ENCODE assay signal across 25 cellular contexts in genomic region chr21:35070436-35070835, GRCh38.
"Had no signal": no experiment of that assay in that cellular context is flagged by ENCODE, and none has a peak within 500 bp of the region (broad histone marks: within the 10 kb centered on the region; RNA-seq: fewer than 3 reads in every experiment).

No MANE protein-coding gene starts in this region.

- DNase-seq: activated CD4-positive, alpha-beta memory T cell treated with anti-CD3 and anti-CD28 coated beads for 36 hours; activated CD4-positive, alpha-beta T cell treated with anti-CD3 and anti-CD28 coated beads for 4 hours; activated CD8-positive, alpha-beta memory T cell treated with anti-CD3 and anti-CD28 coated beads, Interleukin-2, amount 50 U/mL, for 4 hours; activated effector memory CD4-positive, alpha-beta T cell treated with anti-CD3 and anti-CD28 coated beads, Interleukin-2, amount 50 U/mL, for 16 hours; activated naive CD4-positive, alpha-beta T cell treated with anti-CD3 and anti-CD28 coated beads, Interleukin-2, amount 10 ng/mL, durations not matched to agents 7 days and 5 days; activated T-cell treated with anti-CD3 and anti-CD28 coated beads, Interleukin-2, amount 50 U/mL, for 1 hour; amniotic stem cell; brain microvascular endothelial cell; dorsolateral prefrontal cortex; effector memory CD4-positive, alpha-beta T cell; gastrocnemius medialis; glutamatergic neuron; left ventricle myocardium inferior; mesendoderm; posterior cingulate gyrus; right cardiac atrium; stimulated activated CD4-positive, alpha-beta T cell treated with anti-CD3 and anti-CD28 coated beads, Interleukin-2, amount 100 ng/mL, for 48 hours; stimulated activated naive CD8-positive, alpha-beta T cell treated with anti-CD3 and anti-CD28 coated beads, Interleukin-15, Interleukin-2, amounts not matched to agents 100 U/mL and 50 U/mL, for 24 hours; testis; transverse colon had no signal

- H3K4me3 Mint-ChIP-seq: activated CD4-positive, alpha-beta memory T cell treated with anti-CD3 and anti-CD28 coated beads for 36 hours; activated naive CD4-positive, alpha-beta T cell treated with anti-CD3 and anti-CD28 coated beads, Interleukin-2, amount 10 ng/mL, durations not matched to agents 7 days and 5 days; activated T-helper 1 cell treated with anti-CD3 and anti-CD28 coated beads, Interleukin-12 subunit alpha, Interleukin-12 subunit beta, Interleukin-2, Interleukin-4 antibody, amounts not matched to agents 30 ng/mL and 10 ng/mL and 1 ng/mL, durations not matched to agents 14 hours and 24 hours and 36 hours; nephron had no signal

- H3K27ac Mint-ChIP-seq: activated CD4-positive, alpha-beta memory T cell treated with anti-CD3 and anti-CD28 coated beads for 36 hours; activated naive CD4-positive, alpha-beta T cell treated with anti-CD3 and anti-CD28 coated beads, Interleukin-2, amount 10 ng/mL, durations not matched to agents 7 days and 5 days; activated T-helper 1 cell treated with anti-CD3 and anti-CD28 coated beads, Interleukin-12 subunit alpha, Interleukin-12 subunit beta, Interleukin-2, Interleukin-4 antibody, amounts not matched to agents 30 ng/mL and 10 ng/mL and 1 ng/mL, durations not matched to agents 14 hours and 24 hours and 36 hours; nephron had no signal

- H3K4me3 ChIP-seq: coronary artery, dorsolateral prefrontal cortex, gastrocnemius medialis, left ventricle myocardium inferior, lung, testis, transverse colon had no signal

- H3K27me3 Mint-ChIP-seq: activated CD4-positive, alpha-beta memory T cell treated with anti-CD3 and anti-CD28 coated beads for 36 hours had no signal

- H3K27me3 ChIP-seq: brain microvascular endothelial cell, gastrocnemius medialis, testis, transverse colon had no signal

- H3K9me3 ChIP-seq: gastrocnemius medialis, testis, transverse colon had no signal

- H3K4me1 Mint-ChIP-seq: activated naive CD4-positive, alpha-beta T cell treated with anti-CD3 and anti-CD28 coated beads, Interleukin-2, amount 10 ng/mL, durations not matched to agents 7 days and 5 days had no signal

- ATAC-seq: gastrocnemius medialis, right cardiac atrium had no signal

- H3K27ac ChIP-seq: brain microvascular endothelial cell, coronary artery, dorsolateral prefrontal cortex, gastrocnemius medialis, left ventricle myocardium inferior, testis, transverse colon, VCaP had no signal

- H3K36me3 ChIP-seq: brain microvascular endothelial cell, gastrocnemius medialis, left ventricle myocardium inferior, transverse colon had no signal

- H3K36me3 Mint-ChIP-seq: activated CD4-positive, alpha-beta memory T cell treated with anti-CD3 and anti-CD28 coated beads for 36 hours; activated naive CD4-positive, alpha-beta T cell treated with anti-CD3 and anti-CD28 coated beads, Interleukin-2, amount 10 ng/mL, durations not matched to agents 7 days and 5 days had no signal

- H3K4me1 ChIP-seq: gastrocnemius medialis, left ventricle myocardium inferior had no signal
